8 cellular contexts compared by ENCODE assay signal in genomic region chr5:136080113-136080482, GRCh38. TPM values are rescaled to one million over a fixed set of nuclear protein-coding genes. Genes with fewer than 3 reads are reported as not detected.
DNase-seq lines count a peak whose midpoint lies in the region; ATAC-seq, FAIRE-seq and TF ChIP-seq lines count a peak whose summit lies in the region.

No MANE protein-coding gene starts in this region.

- peak overlapping the region; percentile 31 for H3K4me3 ChIP-seq in bronchial epithelial cell (ENCODE audit: low read depth, low read length)
- peak overlapping the region; percentile 23 for H3K4me3 ChIP-seq in naive thymus-derived CD4-positive, alpha-beta T cell (ENCODE audit: low read length)

- H3K4me1 Mint-ChIP-seq in naive thymus-derived CD4-positive, alpha-beta T cell: peaks cover 0 to 17% (median 0%) of the 10 kb centered on the region in 7 donors

- CTCF ChIA-PET in naive thymus-derived CD4-positive, alpha-beta T cell (lab: Charles Lee): no interaction called here
- CTCF ChIA-PET in HEK293T (lab: Yijun Ruan, JAX): no interaction called here

- no peak for TF ChIP-seq CTCF in bronchial epithelial cell (IDR thresholded peaks at IDR 0.05; ENCODE audit: insufficient read depth, low read length, severe bottlenecking)

- DNase-seq in ELR (ENCODE audit: low read depth): peak; percentile 23
- no peak for DNase-seq in bronchial epithelial cell (ENCODE audit: low read depth)
- no peak for DNase-seq in naive thymus-derived CD4-positive, alpha-beta T cell
- DNase-seq in NCI-H146 treated with DMSO at 0.1 percent for 48 hours (lab: John Stamatoyannopoulos, UW; ENCODE audit: unreplicated experiment): no peak
- DNase-seq in NCI-H1092 treated with DMSO at 0.1 percent for 48 hours (lab: John Stamatoyannopoulos, UW): no peak
- DNase-seq in HEK293T (ENCODE audit: extremely low spot score): no peak
- DNase-seq in NCI-H526 treated with DMSO at 0.1 percent for 48 hours (lab: John Stamatoyannopoulos, UW): no peak

- no peak for FAIRE-seq in bronchial epithelial cell (lab: Jason Lieb, UNC)

- H3K9me3 Mint-ChIP-seq in naive thymus-derived CD4-positive, alpha-beta T cell: peaks cover 0 to 5% (median 0%) of the 10 kb centered on the region in 11 donors

- H3K36me3 ChIP-seq in bronchial epithelial cell (ENCODE audit: control insufficient read depth, insufficient read depth, low read length): no peaks in the 10 kb centered on the region
- no peaks in the 10 kb centered on the region for H3K36me3 ChIP-seq in naive thymus-derived CD4-positive, alpha-beta T cell (ENCODE audit: control insufficient read depth in 2 of 3, insufficient read depth in 3 of 3, low read length in 3 of 3)

- no peaks in the 10 kb centered on the region for H3K27me3 ChIP-seq in bronchial epithelial cell (ENCODE audit: control insufficient read depth, insufficient read depth, low read length)
- no peaks in the 10 kb centered on the region for H3K27me3 ChIP-seq in naive thymus-derived CD4-positive, alpha-beta T cell (ENCODE audit: control insufficient read depth in 2 of 2, insufficient read depth in 2 of 2, low read length in 2 of 2)

- POLR2A ChIA-PET in naive thymus-derived CD4-positive, alpha-beta T cell (lab: Charles Lee): no interaction called here
- POLR2A ChIA-PET in HEK293T (lab: Yijun Ruan, JAX): no interaction called here

- peak overlapping the region in 7 of 10 donors; percentile 10 to 82 (median 39) for H3K4me3 Mint-ChIP-seq in naive thymus-derived CD4-positive, alpha-beta T cell

- ATAC-seq in HG02852 (IDR thresholded peaks at IDR 0.05; ENCODE audit: unreplicated experiment): peak; percentile 11
- ATAC-seq in naive thymus-derived CD4-positive, alpha-beta T cell: peak; percentile 8

- H3K27me3 Mint-ChIP-seq in naive thymus-derived CD4-positive, alpha-beta T cell: peaks cover 38 to 55% (median 43%) of the 10 kb centered on the region in 5 donors

- H3K36me3 Mint-ChIP-seq in naive thymus-derived CD4-positive, alpha-beta T cell: no peaks in the 10 kb centered on the region

- H3K4me1 ChIP-seq in naive thymus-derived CD4-positive, alpha-beta T cell (ENCODE audit: control insufficient read depth in 2 of 2, insufficient read depth in 2 of 2, low read length in 2 of 2): peaks cover 0 to 4% of the 10 kb centered on the region in 2 donors

- H3K27ac ChIP-seq in naive thymus-derived CD4-positive, alpha-beta T cell (ENCODE audit: low read depth, low read length): no peak overlapping the region

- intact Hi-C loops in naive thymus-derived CD4-positive, alpha-beta T cell (cut with micrococcal nuclease): loop anchor here (1.0 to 5.0 kb wide), 2 partner anchors 52 to 613 kb away; partner anchors contain the start of gene SMAD5 (in 1 of the 2)

- H3K27ac Mint-ChIP-seq in naive thymus-derived CD4-positive, alpha-beta T cell: no peak overlapping the region

- no peaks in the 10 kb centered on the region for H3K9me3 ChIP-seq in naive thymus-derived CD4-positive, alpha-beta T cell (ENCODE audit: control insufficient read depth in 2 of 3, low read length in 3 of 3)

TF ChIP-seq in HEK293T, 16 proteins besides CTCF, POLR2A, EP300 and RAD21:
- no peak for TF ChIP-seq ELF4 (IDR thresholded peaks at IDR 0.05)
- TF ChIP-seq FOXA1 (IDR thresholded peaks at IDR 0.05): no peak

RNA-seq across cellular contexts. Expression of gene TGFBI, which starts 51.3 kb away (rescaled TPM):
- 211 and 218 TPM in 2 replicates for total RNA-seq in bronchial epithelial cell
- 100 to 1,000 TPM in 1 of 5 experiments, 10 to 100 TPM in 3, not detected in 1; 18.1 to 167 (median 20.5) TPM for total RNA-seq in naive thymus-derived CD4-positive, alpha-beta T cell
- polyA plus RNA-seq in naive thymus-derived CD4-positive, alpha-beta T cell: under 1 TPM; 0.07 to 0.32 TPM

RNA-seq across cellular contexts. Expression of gene SMAD5, which starts 52.5 kb away (rescaled TPM):
- 24.6 and 29.7 TPM in 2 replicates for total RNA-seq in bronchial epithelial cell
- total RNA-seq in naive thymus-derived CD4-positive, alpha-beta T cell: 10 to 100 TPM in 2 of 5 experiments, 1 to 10 TPM in 3; 1.8 to 17.6 (median 9.0) TPM
- 1 to 10 TPM; 5.0 to 7.2 TPM for polyA plus RNA-seq in naive thymus-derived CD4-positive, alpha-beta T cell
